ENCODE assay signal across 8 cellular contexts in genomic region chr18:48186084-48186798, GRCh38.
A peak's percentile ranks its signal among the peaks of the same experiment; 100 is the strongest.
DNase-seq lines count a peak whose midpoint lies in the region; ATAC-seq and TF ChIP-seq lines count a peak whose summit lies in the region.

No MANE protein-coding gene starts in this region.

- peak overlapping the region; percentile 39 for H3K4me3 Mint-ChIP-seq in neural progenitor cell
- H3K4me3 Mint-ChIP-seq in activated CD8-positive, alpha-beta T cell treated with anti-CD3 and anti-CD28 coated beads, Interleukin-2, amount 10 ng/mL, durations not matched to agents 7 days and 5 days: no peak overlapping the region

- TF ChIP-seq CTCF in neural progenitor cell (IDR thresholded peaks at IDR 0.05) (no peak), WERI-Rb-1 (IDR thresholded peaks at IDR 0.05; ENCODE audit: low read depth, low read length) (no peak), osteoblast (IDR thresholded peaks at IDR 0.05; ENCODE audit: extremely low read depth, low read depth, low read length) (no peak)

- no peaks in the 10 kb centered on the region for H3F3A ChIP-seq in neural progenitor cell (ENCODE audit: low read depth)

- CTCF ChIA-PET in activated CD8-positive, alpha-beta T cell treated with anti-CD3 and anti-CD28 coated beads, Interleukin-2, amount 10 ng/mL, durations not matched to agents 7 days and 5 days (lab: Charles Lee): no interaction called here

- peak; percentile 42 for DNase-seq in DMS79 treated with DMSO at 0.1 percent for 48 hours (lab: John Stamatoyannopoulos, UW)
- peak; percentile 57 for DNase-seq in NCI-H1105 treated with DMSO at 0.1 percent for 48 hours (lab: John Stamatoyannopoulos, UW)
- DNase-seq in epithelial cell of prostate (ENCODE audit: low read depth, low spot score): peak; percentile 6
- DNase-seq in neural progenitor cell (ENCODE audit: low spot score): peak; percentile 73
- DNase-seq in activated CD8-positive, alpha-beta T cell treated with anti-CD3 and anti-CD28 coated beads, Interleukin-2, amount 10 ng/mL, durations not matched to agents 7 days and 5 days: no peak
- no peak for DNase-seq in WERI-Rb-1
- no peak for DNase-seq in osteoblast (ENCODE audit: insufficient read length, low spot score, missing footprints)

- POLR2A ChIA-PET in activated CD8-positive, alpha-beta T cell treated with anti-CD3 and anti-CD28 coated beads, Interleukin-2, amount 10 ng/mL, durations not matched to agents 7 days and 5 days (lab: Charles Lee): no interaction called here

- H3K27ac ChIP-seq in epithelial cell of prostate (no peak overlapping the region), neural progenitor cell (no peak overlapping the region), WERI-Rb-1 (no peak overlapping the region), osteoblast (ENCODE audit: low read depth, low read length) (no peak overlapping the region)

- no peaks in the 10 kb centered on the region for H3K36me3 Mint-ChIP-seq in neural progenitor cell
- no peaks in the 10 kb centered on the region for H3K36me3 Mint-ChIP-seq in activated CD8-positive, alpha-beta T cell treated with anti-CD3 and anti-CD28 coated beads, Interleukin-2, amount 10 ng/mL, durations not matched to agents 7 days and 5 days (ENCODE audit: low read depth)

- H3K27me3 Mint-ChIP-seq in neural progenitor cell (ENCODE audit: insufficient read depth, low read depth): peaks cover 14% of the 10 kb centered on the region
- H3K27me3 Mint-ChIP-seq in activated CD8-positive, alpha-beta T cell treated with anti-CD3 and anti-CD28 coated beads, Interleukin-2, amount 10 ng/mL, durations not matched to agents 7 days and 5 days (ENCODE audit: low read depth): peaks cover 10% of the 10 kb centered on the region

- peak overlapping the region; percentile 51 for H3K27ac Mint-ChIP-seq in neural progenitor cell
- H3K27ac Mint-ChIP-seq in activated CD8-positive, alpha-beta T cell treated with anti-CD3 and anti-CD28 coated beads, Interleukin-2, amount 10 ng/mL, durations not matched to agents 7 days and 5 days: no peak overlapping the region

- H3K9me3 Mint-ChIP-seq in neural progenitor cell: no peaks in the 10 kb centered on the region
- no peaks in the 10 kb centered on the region for H3K9me3 Mint-ChIP-seq in activated CD8-positive, alpha-beta T cell treated with anti-CD3 and anti-CD28 coated beads, Interleukin-2, amount 10 ng/mL, durations not matched to agents 7 days and 5 days (ENCODE audit: insufficient read depth)

- H3K4me3 ChIP-seq in neural progenitor cell: no peak overlapping the region
- H3K4me3 ChIP-seq in WERI-Rb-1 (ENCODE audit: low read depth, low read length): no peak overlapping the region
- H3K4me3 ChIP-seq in osteoblast (ENCODE audit: insufficient read depth, low read length): no peak overlapping the region

- H4K20me1 ChIP-seq in neural progenitor cell (ENCODE audit: low read depth) (no peaks in the 10 kb centered on the region), osteoblast (ENCODE audit: insufficient read depth, low read length) (no peaks in the 10 kb centered on the region)

- H3K9me3 ChIP-seq in neural progenitor cell (ENCODE audit: low read depth) (no peaks in the 10 kb centered on the region), WERI-Rb-1 (ENCODE audit: severe bottlenecking) (no peaks in the 10 kb centered on the region), osteoblast (ENCODE audit: low read depth, low read length) (no peaks in the 10 kb centered on the region)

- H3K4me2 ChIP-seq in neural progenitor cell (peak overlapping the region; percentile 40), osteoblast (ENCODE audit: insufficient read depth, low read length) (no peak overlapping the region)

- H3K4me1 ChIP-seq in neural progenitor cell: peaks cover 16% of the 10 kb centered on the region
- no peaks in the 10 kb centered on the region for H3K4me1 ChIP-seq in osteoblast (ENCODE audit: insufficient read depth, low read length)

- H2AFZ ChIP-seq in neural progenitor cell (replicated peaks) (peak overlapping the region; percentile 63), osteoblast (ENCODE audit: low read length) (no peak overlapping the region)

- ATAC-seq in activated CD8-positive, alpha-beta T cell treated with anti-CD3 and anti-CD28 coated beads, Interleukin-2, amount 10 ng/mL, durations not matched to agents 7 days and 5 days: no peak
- no peak for ATAC-seq in HG03442 (IDR thresholded peaks at IDR 0.05; ENCODE audit: unreplicated experiment)

- peaks cover 44% of the 10 kb centered on the region for H3K4me1 Mint-ChIP-seq in neural progenitor cell
- no peaks in the 10 kb centered on the region for H3K4me1 Mint-ChIP-seq in activated CD8-positive, alpha-beta T cell treated with anti-CD3 and anti-CD28 coated beads, Interleukin-2, amount 10 ng/mL, durations not matched to agents 7 days and 5 days (ENCODE audit: low read depth)

- H3K27me3 ChIP-seq in neural progenitor cell (no peaks in the 10 kb centered on the region), WERI-Rb-1 (ENCODE audit: insufficient read depth, low read depth, severe bottlenecking) (no peaks in the 10 kb centered on the region), osteoblast (ENCODE audit: insufficient read depth, low read length) (peaks cover 15% of the 10 kb centered on the region)

- H3K79me2 ChIP-seq in neural progenitor cell (ENCODE audit: low read depth) (no peaks in the 10 kb centered on the region), osteoblast (ENCODE audit: insufficient read depth, low read length) (no peaks in the 10 kb centered on the region)

- no peaks in the 10 kb centered on the region for H3K36me3 ChIP-seq in neural progenitor cell
- H3K36me3 ChIP-seq in WERI-Rb-1: no peaks in the 10 kb centered on the region
- H3K36me3 ChIP-seq in osteoblast (ENCODE audit: insufficient read depth, low read length): no peaks in the 10 kb centered on the region

- no peak overlapping the region for H3K9ac ChIP-seq in neural progenitor cell

Comparison
In these comparisons a context has a peak if more than half of its experiments do, and no peak if none do; other contexts are left out.
1. DNase-seq: peak in DMS79 treated with DMSO at 0.1 percent for 48 hours (single experiment), NCI-H1105 treated with DMSO at 0.1 percent for 48 hours (single experiment), epithelial cell of prostate (single experiment) and neural progenitor cell (single experiment); none in activated CD8-positive, alpha-beta T cell treated with anti-CD3 and anti-CD28 coated beads, Interleukin-2, amount 10 ng/mL, durations not matched to agents 7 days and 5 days (single experiment), WERI-Rb-1 (single experiment) and osteoblast (single experiment).